ENCODE assay signal across 11 cellular contexts in genomic region chr3:177596248-177596821, GRCh38.
DNase-seq lines count a peak whose midpoint lies in the region; ATAC-seq and TF ChIP-seq lines count a peak whose summit lies in the region.
"Had no signal": no experiment of that assay in that cellular context is flagged by ENCODE, and none has a peak within 500 bp of the region (broad histone marks: within the 10 kb centered on the region; RNA-seq: fewer than 3 reads in every experiment).

No MANE protein-coding gene starts in this region.

- DNase-seq in DMS53 (lab: John Stamatoyannopoulos, UW) (peak; percentile 40), DMS53 treated with DMSO at 0.1 percent for 48 hours (lab: John Stamatoyannopoulos, UW; ENCODE audit: unreplicated experiment) (no peak), NCI-H69 (lab: John Stamatoyannopoulos, UW) (peak; percentile 67), sigmoid colon (no peak), SKM-1 (lab: John Stamatoyannopoulos, UW; ENCODE audit: unreplicated experiment) (no peak), substantia nigra (lab: John Stamatoyannopoulos, UW) (no peak)
- DNase-seq: activated naive CD4-positive, alpha-beta T cell treated with anti-CD3 and anti-CD28 coated beads for 36 hours; naive B cell; T1000 had no signal

- intact Hi-C loops in sigmoid colon (cut with DNase I): loop anchor here (5.0 to 10.0 kb wide), 4 partner anchors 149 to 402 kb away; partner anchors contain the start of gene TBL1XR1

- TF ChIP-seq POLR2A in sigmoid colon (IDR thresholded peaks at IDR 0.05): no peak

- H3K4me3 ChIP-seq in esophagus (ENCODE audit: low read depth in 1 of 2, low read length in 2 of 2): no peak overlapping the region
- H3K4me3 ChIP-seq in sigmoid colon: no peak overlapping the region

- H3K36me3 ChIP-seq in esophagus (ENCODE audit: control insufficient read depth in 2 of 2, insufficient read depth in 2 of 2, low read length in 1 of 2) (no peaks in the 10 kb centered on the region), sigmoid colon (no peaks in the 10 kb centered on the region)

- H3K27me3 ChIP-seq in esophagus (ENCODE audit: control insufficient read depth in 1 of 2, insufficient read depth in 2 of 2, low read length in 2 of 2) (no peaks in the 10 kb centered on the region), sigmoid colon (no peaks in the 10 kb centered on the region)

- H3K27ac ChIP-seq in esophagus (ENCODE audit: low read depth in 2 of 2, low read length in 1 of 2) (peak overlapping the region; percentile 81 to 90), sigmoid colon (peak overlapping the region; percentile 51 to 84 (median 79)), substantia nigra (ENCODE audit: low read depth, low read length, poor library complexity, severe bottlenecking) (no peak overlapping the region)

- H3K4me1 ChIP-seq in esophagus (ENCODE audit: control insufficient read depth in 2 of 2, insufficient read depth in 2 of 2, low read length in 1 of 2) (peaks cover 2 to 3% of the 10 kb centered on the region in 2 donors), sigmoid colon (peaks cover 0 to 60% (median 51%) of the 10 kb centered on the region in 4 donors)

- TF ChIP-seq EP300 in sigmoid colon (IDR thresholded peaks at IDR 0.05): no peak

- no peak for ATAC-seq in GM18868 (IDR thresholded peaks at IDR 0.05; ENCODE audit: unreplicated experiment)

- TF ChIP-seq CTCF in sigmoid colon (IDR thresholded peaks at IDR 0.05): no peak

- 39 to 43% methylated on average over 3 of the region's 3 CpGs for WGBS in esophagus, 2 donors
- WGBS in sigmoid colon, 2 donors: 27 to 57% methylated on average over 3 of the region's 3 CpGs

- no peaks in the 10 kb centered on the region for H3K9me3 ChIP-seq in esophagus (ENCODE audit: control insufficient read depth in 2 of 2, insufficient read depth in 1 of 2, low read depth in 1 of 2, low read length in 1 of 2)
- no peaks in the 10 kb centered on the region for H3K9me3 ChIP-seq in sigmoid colon

Comparison
In these comparisons a context has a peak if more than half of its experiments do, and no peak if none do; other contexts are left out.
1. DNase-seq: peak in DMS53 (single experiment) and NCI-H69 (single experiment); none in DMS53 treated with DMSO at 0.1 percent for 48 hours (single experiment), sigmoid colon (single experiment), SKM-1 (single experiment) and substantia nigra (0 of 49).